1 cellular context compared by ENCODE assay signal in genomic region chr9:137244486-137245449, GRCh38.
A peak's percentile ranks its signal among the peaks of the same experiment; 100 is the strongest.
TF ChIP-seq lines count a peak whose summit lies in the region.

No MANE protein-coding gene starts in this region.

TF ChIP-seq in GM12878, 131 proteins besides CTCF, POLR2A, EP300 and RAD21:
- TF ChIP-seq POLR2AphosphoS2 (IDR thresholded peaks at IDR 0.05; ENCODE audit: low read depth, low read length) (0 out of 2 replicates have a peak, but pooled peaks have one; percentile 5), NKRF (conservative IDR thresholded peaks at IDR 0.05) (no peak), USF1 (IDR thresholded peaks at IDR 0.05; ENCODE audit: borderline replicate concordance, extremely low read length, insufficient read depth, low read depth, low read length) (no peak), HSF1 (IDR thresholded peaks at IDR 0.05; ENCODE audit: low read depth, low read length) (no peak), PAX5 (IDR thresholded peaks at IDR 0.05; ENCODE audit: borderline replicate concordance, low read depth, low read length) (peak; percentile 25; the same call in 1 of the 2 replicates), RELA (IDR thresholded peaks at IDR 0.05; ENCODE audit: borderline replicate concordance, partially characterized antibody) (no peak)
